ENCODE assay signal across 8 cellular contexts in genomic region chr7:140478361-140479061, GRCh38. TPM values are rescaled to one million over a fixed set of nuclear protein-coding genes. Genes with fewer than 3 reads are reported as not detected.
A peak's percentile ranks its signal among the peaks of the same experiment; 100 is the strongest.
DNase-seq lines count a peak whose midpoint lies in the region; ATAC-seq and TF ChIP-seq lines count a peak whose summit lies in the region.

No MANE protein-coding gene starts in this region.

- POLR2A ChIA-PET in activated CD8-positive, alpha-beta T cell treated with anti-CD3 and anti-CD28 coated beads for 36 hours (lab: Charles Lee), result interaction anchor here (0.6 to 1.5 kb wide), 8 partner anchors 14 to 536 kb away, joined by 3 to 5 read pairs (median 3); partner anchors contain the start of gene SLC37A3

- TF ChIP-seq CTCF in activated CD8-positive, alpha-beta T cell treated with anti-CD3 and anti-CD28 coated beads for 36 hours (IDR thresholded peaks at IDR 0.05), result no peak

- no peaks in the 10 kb centered on the region for H3K27me3 Mint-ChIP-seq in activated CD8-positive, alpha-beta T cell treated with anti-CD3 and anti-CD28 coated beads for 36 hours

- peak; percentile 6 for DNase-seq in A172 (ENCODE audit: low spot score)
- peak; percentile 77 for DNase-seq in NCI-H2227 (lab: John Stamatoyannopoulos, UW; ENCODE audit: unreplicated experiment)
- peak; percentile 62 for DNase-seq in activated CD8-positive, alpha-beta T cell treated with anti-CD3 and anti-CD28 coated beads for 36 hours
- DNase-seq in epithelial cell of prostate (ENCODE audit: low read depth, low spot score), result no peak
- DNase-seq in mucosa of gallbladder (ENCODE audit: low spot score), result peak; percentile 11
- DNase-seq in stimulated activated naive CD4-positive, alpha-beta T cell treated with Interleukin-2 at 50 U/mL for 16 hours (lab: John Stamatoyannopoulos, UW), result peak; percentile 45

- peaks cover 24% of the 10 kb centered on the region for H3K4me1 Mint-ChIP-seq in activated CD8-positive, alpha-beta T cell treated with anti-CD3 and anti-CD28 coated beads for 36 hours (ENCODE audit: low read depth)

- H3K9me3 Mint-ChIP-seq in activated CD8-positive, alpha-beta T cell treated with anti-CD3 and anti-CD28 coated beads for 36 hours, result no peaks in the 10 kb centered on the region

- intact Hi-C loops in activated CD8-positive, alpha-beta T cell treated with anti-CD3 and anti-CD28 coated beads for 36 hours (cut with micrococcal nuclease), result loop anchor here (5.0 kb wide), 1 partner anchor 174 kb away; no protein-coding TSS in a partner anchor

- peak overlapping the region; percentile 90 for H3K27ac ChIP-seq in epithelial cell of prostate

- peak; percentile 28 for ATAC-seq in GM18511 (IDR thresholded peaks at IDR 0.05; ENCODE audit: unreplicated experiment)
- peak; percentile 18 for ATAC-seq in HG03039 (IDR thresholded peaks at IDR 0.05; ENCODE audit: unreplicated experiment)
- peak; percentile 37 for ATAC-seq in activated CD8-positive, alpha-beta T cell treated with anti-CD3 and anti-CD28 coated beads for 36 hours

- peak overlapping the region; percentile 87 for H3K27ac Mint-ChIP-seq in activated CD8-positive, alpha-beta T cell treated with anti-CD3 and anti-CD28 coated beads for 36 hours

- CTCF ChIA-PET in activated CD8-positive, alpha-beta T cell treated with anti-CD3 and anti-CD28 coated beads for 36 hours (lab: Charles Lee), result interaction anchor here (0.7 to 5.9 kb wide), 7 partner anchors 12 to 535 kb away, joined by 3 to 64 read pairs (median 5); partner anchors contain the start of gene MRPS33

- H3K36me3 Mint-ChIP-seq in activated CD8-positive, alpha-beta T cell treated with anti-CD3 and anti-CD28 coated beads for 36 hours (ENCODE audit: low read depth), result no peaks in the 10 kb centered on the region

- H3K4me3 Mint-ChIP-seq in activated CD8-positive, alpha-beta T cell treated with anti-CD3 and anti-CD28 coated beads for 36 hours, result peak overlapping the region; percentile 87

RNA-seq across cellular contexts. Expression of gene MKRN1, which starts 0.8 kb away (rescaled TPM):
- total RNA-seq in A172 (2014; rRNA removed; shearing (Covaris generic)), result 52.0 and 66.3 TPM in 2 replicates
- total RNA-seq in activated CD8-positive, alpha-beta T cell treated with anti-CD3 and anti-CD28 coated beads for 36 hours, result 10 to 100 TPM; 55.5 to 56.4 TPM
- 118 TPM for total RNA-seq in mucosa of gallbladder
